Comparison of ENCODE assay signal across 26 cellular contexts in genomic region chr2:181602017-181602416, GRCh38. TPM values are rescaled to one million over a fixed set of nuclear protein-coding genes. Genes with fewer than 3 reads are reported as not detected.
DNase-seq lines count a peak whose midpoint lies in the region; ATAC-seq and TF ChIP-seq lines count a peak whose summit lies in the region.
"Had no signal": no experiment of that assay in that cellular context is flagged by ENCODE, and none has a peak within 500 bp of the region (broad histone marks: within the 10 kb centered on the region; RNA-seq: fewer than 3 reads in every experiment).

No MANE protein-coding gene starts in this region.

- no peak overlapping the region for H2AFZ ChIP-seq in Loucy (ENCODE audit: low read length)
- no peak overlapping the region for H2AFZ ChIP-seq in OCI-LY7 (ENCODE audit: low read length)
- H2AFZ ChIP-seq: PC-9 had no signal

- H3K4me1 Mint-ChIP-seq in naive B cell = peaks cover 0 to 8% (median 8%) of the 10 kb centered on the region in 3 donors

- no peak overlapping the region for H3K27ac ChIP-seq in OCI-LY7 (ENCODE audit: low read depth, low read length, poor library complexity, severe bottlenecking)
- H3K27ac ChIP-seq: PC-9 had no signal

- H3K27me3 Mint-ChIP-seq in naive B cell = peaks cover 0 to 18% (median 4%) of the 10 kb centered on the region in 3 donors

- H4K20me1 ChIP-seq in Loucy (ENCODE audit: insufficient read depth, low read length, poor library complexity, severe bottlenecking) (no peaks in the 10 kb centered on the region), OCI-LY7 (ENCODE audit: insufficient read depth, low read length) (no peaks in the 10 kb centered on the region)

- H3K9ac ChIP-seq in Loucy (ENCODE audit: low read depth, low read length, poor library complexity, severe bottlenecking) = no peak overlapping the region
- H3K9ac ChIP-seq: SK-N-SH had no signal

- H3K9me3 Mint-ChIP-seq in naive B cell = peaks cover 0 to 17% (median 5%) of the 10 kb centered on the region in 7 donors

- BruUV-seq in OCI-LY7 (replicated peaks; lab: Mats Ljungman, UMichigan) = no TSS peak

- no peaks in the 10 kb centered on the region for H3K36me3 ChIP-seq in Loucy (ENCODE audit: insufficient read depth, low read length)
- no peaks in the 10 kb centered on the region for H3K36me3 ChIP-seq in OCI-LY7 (ENCODE audit: insufficient read depth, low read length)

- H3K4me1 ChIP-seq in Loucy (ENCODE audit: insufficient read depth, low read length, poor library complexity, severe bottlenecking) = peaks cover 18% of the 10 kb centered on the region
- H3K4me1 ChIP-seq in OCI-LY7 (ENCODE audit: insufficient read depth, low read length, poor library complexity, severe bottlenecking) = no peaks in the 10 kb centered on the region

- CTCF ChIA-PET in OCI-LY7 (lab: Charles Lee; ENCODE audit: unreplicated experiment) = no interaction called here

- no peak overlapping the region for H3K4me3 Mint-ChIP-seq in naive B cell
- H3K4me3 Mint-ChIP-seq: CD8-positive, alpha-beta T cell had no signal

- H3K79me2 ChIP-seq in Loucy (ENCODE audit: insufficient read depth, low read length) (no peaks in the 10 kb centered on the region), OCI-LY7 (ENCODE audit: insufficient read depth, low read depth, low read length) (no peaks in the 10 kb centered on the region)

- H3K4me2 ChIP-seq in Loucy (ENCODE audit: low read depth, low read length, poor library complexity, severe bottlenecking) (peak overlapping the region; percentile 40), OCI-LY7 (ENCODE audit: low read length) (no peak overlapping the region)
- H3K4me2 ChIP-seq: PC-9, SK-N-SH had no signal

- H3K36me3 Mint-ChIP-seq in naive B cell = peaks cover 0 to 6% of the 10 kb centered on the region in 2 donors

- H3K9me3 ChIP-seq in Loucy (ENCODE audit: insufficient read depth, low read depth, low read length) (peaks cover 14% of the 10 kb centered on the region; the same call in 1 of the 2 replicates), OCI-LY7 (ENCODE audit: low read length) (no peaks in the 10 kb centered on the region)
- H3K9me3 ChIP-seq: SK-N-SH had no signal

- H3K9me2 ChIP-seq in Loucy (replicated peaks; ENCODE audit: low read depth, low read length) (no peaks in the 10 kb centered on the region), OCI-LY7 (ENCODE audit: insufficient read depth, low read length) (no peaks in the 10 kb centered on the region)
- H3K9me2 ChIP-seq: SK-N-SH had no signal

- H3K27me3 ChIP-seq in Loucy (ENCODE audit: insufficient read depth, low read length, poor library complexity, severe bottlenecking) = no peaks in the 10 kb centered on the region

- intact Hi-C loops in OCI-LY7 (cut with micrococcal nuclease; ENCODE audit: unreplicated experiment) = no loop called here

- DNase-seq in GF-D8 (lab: John Stamatoyannopoulos, UW) = peak; percentile 35
- peak; percentile 10 for DNase-seq in NOMO-1 treated with dmso at 0.1 percent for 144 hours (lab: John Stamatoyannopoulos, UW; ENCODE audit: unreplicated experiment)
- no peak for DNase-seq in naive B cell
- no peak for DNase-seq in effector CD4-positive, alpha-beta T cell
- no peak for DNase-seq in OCI-LY7 (ENCODE audit: low spot score)
- DNase-seq in NCI-H1105 (lab: John Stamatoyannopoulos, UW) = no peak
- DNase-seq: ACHN; C1 segment of cervical spinal cord; Calu3; CD8-positive, alpha-beta T cell; DMS53; GDM1; H7; KG1; NCI-H1105 treated with DMSO at 0.1 percent for 48 hours; NCI-H1694; NCI-H2081 treated with DMSO at 0.1 percent for 48 hours; NCI-H2171 treated with DMSO at 0.1 percent for 48 hours; NCI-H524 treated with DMSO at 0.1 percent for 48 hours; NCI-H82; PC-9; RPMI8226; SHP77; SK-N-SH; T-helper 1 cell had no signal

- TF ChIP-seq CTCF in Loucy (conservative IDR thresholded peaks at IDR 0.05; ENCODE audit: low read length) = no peak
- TF ChIP-seq CTCF in OCI-LY7 (conservative IDR thresholded peaks at IDR 0.05; ENCODE audit: low read length) = no peak

- ATAC-seq in naive B cell (ENCODE audit: low read depth in 2 of 2) = peak; percentile 46 to 66
- ATAC-seq: CD8-positive, alpha-beta T cell had no signal

- POLR2A ChIA-PET in OCI-LY7 (lab: Charles Lee) = interaction anchor here (0.6 to 0.8 kb wide), 2 partner anchors 17 to 833 kb away, joined by 3 read pairs; no protein-coding TSS in a partner anchor

- H3F3A ChIP-seq in Loucy (ENCODE audit: low read depth) = no peaks in the 10 kb centered on the region

- no peak overlapping the region for H3K27ac Mint-ChIP-seq in naive B cell
- H3K27ac Mint-ChIP-seq: CD8-positive, alpha-beta T cell had no signal

- H3K4me3 ChIP-seq in Loucy (ENCODE audit: low read length, poor library complexity, severe bottlenecking) = no peak overlapping the region
- no peak overlapping the region for H3K4me3 ChIP-seq in OCI-LY7 (ENCODE audit: low read depth, low read length, poor library complexity, severe bottlenecking)
- H3K4me3 ChIP-seq: PC-9 had no signal

RNA-seq across cellular contexts. Expression of gene CERKL, which starts 54.9 kb away (rescaled TPM):
- polyA plus RNA-seq in naive B cell (ENCODE audit: low read depth in 6 of 6) = 10 to 100 TPM; 14.8 to 24.5 (median 19.6) TPM
- not detected in 2 replicates for total RNA-seq in OCI-LY7 (2014; rRNA removed; shearing (Covaris generic))
- total RNA-seq in OCI-LY7 (2022) = not detected in 2 replicates
- total RNA-seq: CD8-positive, alpha-beta T cell had no signal

Comparison
In these comparisons a context has a peak if more than half of its experiments do, and no peak if none do; other contexts are left out.
1. DNase-seq: peak in GF-D8 (single experiment) and NOMO-1 treated with dmso at 0.1 percent for 144 hours (single experiment); none in naive B cell (single experiment), effector CD4-positive, alpha-beta T cell (single experiment), OCI-LY7 (single experiment) and NCI-H1105 (single experiment).